Comparison of ENCODE assay signal across 9 cellular contexts in genomic region chr7:101173752-101174244, GRCh38. TPM values are rescaled to one million over a fixed set of nuclear protein-coding genes. Genes with fewer than 3 reads are reported as not detected.
DNase-seq lines count a peak whose midpoint lies in the region; ATAC-seq and TF ChIP-seq lines count a peak whose summit lies in the region.
"Had no signal": no experiment of that assay in that cellular context is flagged by ENCODE, and none has a peak within 500 bp of the region (broad histone marks: within the 10 kb centered on the region; RNA-seq: fewer than 3 reads in every experiment).

No MANE protein-coding gene starts in this region.

- peak; percentile 80 for ATAC-seq in stimulated activated naive CD8-positive, alpha-beta T cell treated with anti-CD3 and anti-CD28 coated beads, Interleukin-15, amount 100 ng/mL, for 72 hours
- no peak for ATAC-seq in HG03175 (IDR thresholded peaks at IDR 0.05; ENCODE audit: unreplicated experiment)

- H3K36me3 Mint-ChIP-seq in MCF 10A (ENCODE audit: insufficient read depth, unreplicated experiment), result no peaks in the 10 kb centered on the region

- H3K4me1 Mint-ChIP-seq in MCF 10A (ENCODE audit: insufficient read depth, unreplicated experiment), result peaks cover 21% of the 10 kb centered on the region
- H3K4me1 Mint-ChIP-seq in stimulated activated naive CD8-positive, alpha-beta T cell treated with anti-CD3 and anti-CD28 coated beads, Interleukin-15, amount 100 ng/mL, for 72 hours, result peaks cover 61% of the 10 kb centered on the region

- no peak overlapping the region for H3K27ac Mint-ChIP-seq in MCF 10A (ENCODE audit: low read depth, unreplicated experiment)
- H3K27ac Mint-ChIP-seq in stimulated activated naive CD8-positive, alpha-beta T cell treated with anti-CD3 and anti-CD28 coated beads, Interleukin-15, amount 100 ng/mL, for 72 hours, result peak overlapping the region in 1 of 2 donors; percentile 64

- no peak overlapping the region for H3K9ac ChIP-seq in iPS-20b (ENCODE audit: low read depth, low read length)

- DNase-seq in MCF 10A (ENCODE audit: unreplicated experiment), result peak; percentile 68
- DNase-seq in breast epithelium (ENCODE audit: low spot score in 2 of 2), result no peak
- peak; percentile 59 for DNase-seq in NOMO-1 treated with DMSO at 0.1 percent for 48 hours (lab: John Stamatoyannopoulos, UW; ENCODE audit: unreplicated experiment)
- peak; percentile 85 to 89 for DNase-seq in activated T-cell treated with anti-CD3 and anti-CD28 coated beads, Interleukin-2, amount 50 U/mL, for 48 hours
- peak; percentile 77 for DNase-seq in stimulated activated naive CD8-positive, alpha-beta T cell treated with anti-CD3 and anti-CD28 coated beads, Interleukin-15, amount 100 ng/mL, for 72 hours
- DNase-seq in SKM-1 treated with dmso at 0.1 percent for 144 hours (lab: John Stamatoyannopoulos, UW; ENCODE audit: unreplicated experiment), result no peak

- no peaks in the 10 kb centered on the region for H3K36me3 ChIP-seq in breast epithelium
- no peaks in the 10 kb centered on the region for H3K36me3 ChIP-seq in iPS-20b (ENCODE audit: insufficient read depth, low read depth, low read length)

- H3K4me3 Mint-ChIP-seq in MCF 10A (ENCODE audit: unreplicated experiment), result peak overlapping the region; percentile 61
- H3K4me3 Mint-ChIP-seq in stimulated activated naive CD8-positive, alpha-beta T cell treated with anti-CD3 and anti-CD28 coated beads, Interleukin-15, amount 100 ng/mL, for 72 hours, result peak overlapping the region; percentile 70 to 83

- H3K4me3 ChIP-seq in breast epithelium (peak overlapping the region in 1 of 3 donors; percentile 53), iPS-20b (ENCODE audit: low read length) (peak overlapping the region; percentile 55; the same call in 1 of the 2 replicates)
- H3K4me3 ChIP-seq: body of pancreas had no signal

- peaks cover 69% of the 10 kb centered on the region for H3K27me3 Mint-ChIP-seq in MCF 10A (ENCODE audit: insufficient read depth, unreplicated experiment)
- H3K27me3 Mint-ChIP-seq in stimulated activated naive CD8-positive, alpha-beta T cell treated with anti-CD3 and anti-CD28 coated beads, Interleukin-15, amount 100 ng/mL, for 72 hours, result peaks cover 100% of the 10 kb centered on the region

- H3K4me1 ChIP-seq in breast epithelium (peaks cover 0 to 9% of the 10 kb centered on the region in 2 donors), iPS-20b (ENCODE audit: insufficient read depth, low read length) (peaks cover 16% of the 10 kb centered on the region; the same call in 1 of the 2 replicates)

- no peaks in the 10 kb centered on the region for H3K9me3 Mint-ChIP-seq in MCF 10A (ENCODE audit: unreplicated experiment)
- no peaks in the 10 kb centered on the region for H3K9me3 Mint-ChIP-seq in stimulated activated naive CD8-positive, alpha-beta T cell treated with anti-CD3 and anti-CD28 coated beads, Interleukin-15, amount 100 ng/mL, for 72 hours

- H3K9me3 ChIP-seq in breast epithelium (no peaks in the 10 kb centered on the region), iPS-20b (ENCODE audit: insufficient read depth, low read depth, low read length) (no peaks in the 10 kb centered on the region)
- H3K9me3 ChIP-seq: body of pancreas had no signal

- intact Hi-C loops in MCF 10A (cut with micrococcal nuclease) (no loop called here), breast epithelium (cut with DNase I; ENCODE audit: low total_unique reads) (no loop called here)

- peaks cover 23 to 95% of the 10 kb centered on the region in 2 donors for H3K27me3 ChIP-seq in breast epithelium
- H3K27me3 ChIP-seq in iPS-20b (ENCODE audit: insufficient read depth, low read length), result peaks cover 100% of the 10 kb centered on the region

- TF ChIP-seq CTCF in MCF 10A (IDR thresholded peaks at IDR 0.05; ENCODE audit: unreplicated experiment), result no peak
- TF ChIP-seq CTCF in breast epithelium (IDR thresholded peaks at IDR 0.05), result no peak

- no peak overlapping the region for H3K27ac ChIP-seq in breast epithelium
- H3K27ac ChIP-seq in iPS-20b (ENCODE audit: low read length), result no peak overlapping the region
- H3K27ac ChIP-seq: body of pancreas had no signal

- no peak for TF ChIP-seq POLR2A in breast epithelium (IDR thresholded peaks at IDR 0.05)

- BruUV-seq in MCF 10A (replicated peaks; lab: Mats Ljungman, UMichigan), result no TSS peak

- POLR2A ChIA-PET in MCF 10A (lab: Yijun Ruan, JAX), result interaction anchor here (0.6 to 1.9 kb wide), 6 partner anchors 9 to 79 kb away, joined by 3 to 7 read pairs (median 3); partner anchors contain the start of genes PLOD3, VGF and ZNHIT1

- CTCF ChIA-PET in MCF 10A (lab: Yijun Ruan, JAX), result interaction anchor here (0.5 to 1.9 kb wide), 6 partner anchors 11 to 879 kb away, joined by 3 to 16 read pairs (median 4); partner anchors contain the start of gene FIS1

RNA-seq across cellular contexts. Expression of gene NAT16, which starts 6.3 kb away (rescaled TPM):
- total RNA-seq in MCF 10A (2022), result not detected in 2 replicates
- not detected for total RNA-seq in breast epithelium

RNA-seq across cellular contexts. Expression of gene VGF, which starts 8.4 kb away (rescaled TPM):
- total RNA-seq in MCF 10A (2022) (11.2 and 12.8 TPM in 2 replicates), breast epithelium (under 1 TPM in 1 of 3 donors, not detected in 2; 0.16 TPM)

RNA-seq across cellular contexts. Expression of gene AP1S1, which starts 19.5 kb away (rescaled TPM):
- total RNA-seq in MCF 10A (2022) (72.1 and 72.5 TPM in 2 replicates), breast epithelium (10 to 100 TPM; 29.6 to 55.7 (median 44.6) TPM)

RNA-seq across cellular contexts. Expression of gene MOGAT3, which starts 27.0 kb away (rescaled TPM):
- total RNA-seq in MCF 10A (2022) (not detected in 2 replicates), breast epithelium (1 to 10 TPM in 1 of 3 donors, not detected in 2; 2.6 TPM)
- total RNA-seq: body of pancreas had no signal

RNA-seq across cellular contexts. Expression of gene PLOD3, which starts 43.6 kb away (rescaled TPM):
- 125 and 134 TPM in 2 replicates for total RNA-seq in MCF 10A (2022)
- 10 to 100 TPM; 23.9 to 46.2 (median 43.2) TPM for total RNA-seq in breast epithelium

Comparison
In these comparisons a context has a peak if more than half of its experiments do, and no peak if none do; other contexts are left out.
1. DNase-seq: peak in MCF 10A (single experiment), NOMO-1 treated with DMSO at 0.1 percent for 48 hours (single experiment), activated T-cell treated with anti-CD3 and anti-CD28 coated beads, Interleukin-2, amount 50 U/mL, for 48 hours (2 of 2) and stimulated activated naive CD8-positive, alpha-beta T cell treated with anti-CD3 and anti-CD28 coated beads, Interleukin-15, amount 100 ng/mL, for 72 hours (2 of 2); none in breast epithelium (0 of 2) and SKM-1 treated with dmso at 0.1 percent for 144 hours (single experiment).
2. RNA of gene VGF, which starts 8.4 kb away (total RNA-seq): 11.2 to 12.8 TPM in MCF 10A; 0.16 TPM in breast epithelium; every median in the first group is over 10 times any median in the second.